Comparison of ENCODE assay signal across 7 cellular contexts in genomic region chr4:99816611-99817309, GRCh38. TPM values are rescaled to one million over a fixed set of nuclear protein-coding genes. Genes with fewer than 3 reads are reported as not detected.
DNase-seq lines count a peak whose midpoint lies in the region; ATAC-seq and TF ChIP-seq lines count a peak whose summit lies in the region.

Gene DAPP1 (plus strand): TSS chr4:99816827. CDS start chr4:99816914, 87 bp downstream.

- DNase-seq in activated CD4-positive, CD25-positive, alpha-beta regulatory T cell (lab: John Stamatoyannopoulos, UW), result peak; percentile 9 to 51 (median 22)
- no peak for DNase-seq in coronary artery (ENCODE audit: low spot score)
- DNase-seq in renal cortical epithelial cell (ENCODE audit: low read depth), result peak; percentile 60
- DNase-seq in A172 (ENCODE audit: low spot score), result no peak
- no peak for DNase-seq in 8988T

- TF ChIP-seq CTCF in coronary artery (IDR thresholded peaks at IDR 0.05), result no peak

- ATAC-seq in GM19438 (IDR thresholded peaks at IDR 0.05; ENCODE audit: low read depth, unreplicated experiment), result peak; percentile 96
- peak; percentile 94 for ATAC-seq in HG03442 (IDR thresholded peaks at IDR 0.05; ENCODE audit: unreplicated experiment)

- H3K27ac ChIP-seq in coronary artery, result peak within 1 kb of the TSS in 1 of 2 donors; percentile 41

- peak within 1 kb of the TSS; percentile 50 for H3K4me3 ChIP-seq in coronary artery

RNA-seq across cellular contexts. Expression of gene DAPP1, which starts in this region (rescaled TPM):
- 3.4 and 82.3 TPM in 2 replicates for total RNA-seq in renal cortical epithelial cell
- not detected in 2 replicates for total RNA-seq in A172 (2014; rRNA removed; shearing (Covaris generic))

Comparison
In these comparisons a context has a peak if more than half of its experiments do, and no peak if none do; other contexts are left out.
1. DNase-seq: peak in activated CD4-positive, CD25-positive, alpha-beta regulatory T cell (4 of 4) and renal cortical epithelial cell (single experiment); none in coronary artery (single experiment), A172 (single experiment) and 8988T (single experiment).